Comparison of ENCODE assay signal across 1 cellular context in genomic region chr15:79007066-79007465, GRCh38.
TF ChIP-seq lines count a peak whose summit lies in the region.

No MANE protein-coding gene starts in this region.

TF ChIP-seq in HepG2, 621 proteins besides CTCF, POLR2A, EP300 and RAD21 (continued from another document and continues in another):
- TF ChIP-seq CEBPZ (IDR thresholded peaks at IDR 0.05; ENCODE audit: low read length) (no peak), ZNF350 (CRISPR knock-in tag; IDR thresholded peaks at IDR 0.05; ENCODE audit: borderline replicate concordance, low read depth) (no peak), ZNF274 (CRISPR knock-in tag; IDR thresholded peaks at IDR 0.05) (no peak), ZNF20 (CRISPR knock-in tag; IDR thresholded peaks at IDR 0.05) (no peak), ZNF496 (CRISPR knock-in tag; IDR thresholded peaks at IDR 0.05; ENCODE audit: insufficient replicate concordance) (no peak), NFYC (CRISPR knock-in tag; IDR thresholded peaks at IDR 0.05) (peak; percentile 34; the same call in 1 of the 2 replicates), XBP1 (CRISPR knock-in tag; IDR thresholded peaks at IDR 0.05) (no peak), IRF2 (CRISPR knock-in tag; IDR thresholded peaks at IDR 0.05) (0 out of 2 replicates have a peak, but pooled peaks have one; percentile 24), SMC3 (IDR thresholded peaks at IDR 0.05; ENCODE audit: low read length) (peak; percentile 94), RFX1 (IDR thresholded peaks at IDR 0.05) (no peak), CBFB (CRISPR knock-in tag; IDR thresholded peaks at IDR 0.05) (no peak), NR3C1 (CRISPR knock-in tag; IDR thresholded peaks at IDR 0.05) (no peak), ZNF230 (CRISPR knock-in tag; IDR thresholded peaks at IDR 0.05) (no peak), STAG1 (CRISPR knock-in tag; IDR thresholded peaks at IDR 0.05) (peak; percentile 79), PAWR (CRISPR knock-in tag; IDR thresholded peaks at IDR 0.05; ENCODE audit: borderline replicate concordance) (no peak), KAT2B (IDR thresholded peaks at IDR 0.05; ENCODE audit: borderline replicate concordance, low read depth, low read length) (no peak), GRHL1 (CRISPR knock-in tag; conservative IDR thresholded peaks at IDR 0.05) (no peak), HIVEP1 (CRISPR knock-in tag; IDR thresholded peaks at IDR 0.05) (no peak), IKZF5 (CRISPR knock-in tag; IDR thresholded peaks at IDR 0.05) (peak; percentile 29; the same call in 1 of the 2 replicates), HDAC2 (CRISPR knock-in tag; IDR thresholded peaks at IDR 0.05) (no peak), NR2F1 (CRISPR knock-in tag; IDR thresholded peaks at IDR 0.05) (peak in 1 of 2 experiments; percentile 41; a peak in 1 of 4 replicates), E2F2 (CRISPR knock-in tag; IDR thresholded peaks at IDR 0.05; ENCODE audit: borderline replicate concordance) (no peak), RARA (CRISPR knock-in tag; IDR thresholded peaks at IDR 0.05) (peak; percentile 10; the same call in 1 of the 2 replicates), EHMT2 (IDR thresholded peaks at IDR 0.05; ENCODE audit: borderline replicate concordance, low read depth, low read length) (no peak), ZNF331 (CRISPR knock-in tag; IDR thresholded peaks at IDR 0.05) (peak; percentile 23; the same call in 1 of the 2 replicates), MYC (CRISPR knock-in tag; IDR thresholded peaks at IDR 0.05; ENCODE audit: borderline replicate concordance) (no peak), CEBPB (IDR thresholded peaks at IDR 0.05; ENCODE audit: borderline replicate concordance, low read depth, low read length) (peak; percentile 54; the same call in 1 of the 2 replicates), ZNF598 (CRISPR knock-in tag; IDR thresholded peaks at IDR 0.05; ENCODE audit: borderline replicate concordance) (no peak), ZNF225 (CRISPR knock-in tag; IDR thresholded peaks at IDR 0.05) (no peak), ZNF569 (CRISPR knock-in tag; IDR thresholded peaks at IDR 0.05; ENCODE audit: borderline replicate concordance) (no peak), RXRB (CRISPR knock-in tag; IDR thresholded peaks at IDR 0.05; ENCODE audit: borderline replicate concordance) (peak; percentile 44; the same call in 1 of the 2 replicates), NR2F6 (IDR thresholded peaks at IDR 0.05) (peak; percentile 27; the same call in 1 of the 2 replicates), NR2F6 (CRISPR knock-in tag; IDR thresholded peaks at IDR 0.05) (no peak), ZFP90 (CRISPR knock-in tag; IDR thresholded peaks at IDR 0.05; ENCODE audit: borderline replicate concordance) (no peak), ZNF143 (CRISPR knock-in tag; IDR thresholded peaks at IDR 0.05) (no peak), SIX1 (CRISPR knock-in tag; IDR thresholded peaks at IDR 0.05; ENCODE audit: borderline replicate concordance) (no peak), XRCC5 (optimal IDR thresholded peaks at IDR 0.05; ENCODE audit: low read length) (peak; percentile 45), KLF13 (CRISPR knock-in tag; IDR thresholded peaks at IDR 0.05) (no peak)
- TF ChIP-seq, protein P1, sequence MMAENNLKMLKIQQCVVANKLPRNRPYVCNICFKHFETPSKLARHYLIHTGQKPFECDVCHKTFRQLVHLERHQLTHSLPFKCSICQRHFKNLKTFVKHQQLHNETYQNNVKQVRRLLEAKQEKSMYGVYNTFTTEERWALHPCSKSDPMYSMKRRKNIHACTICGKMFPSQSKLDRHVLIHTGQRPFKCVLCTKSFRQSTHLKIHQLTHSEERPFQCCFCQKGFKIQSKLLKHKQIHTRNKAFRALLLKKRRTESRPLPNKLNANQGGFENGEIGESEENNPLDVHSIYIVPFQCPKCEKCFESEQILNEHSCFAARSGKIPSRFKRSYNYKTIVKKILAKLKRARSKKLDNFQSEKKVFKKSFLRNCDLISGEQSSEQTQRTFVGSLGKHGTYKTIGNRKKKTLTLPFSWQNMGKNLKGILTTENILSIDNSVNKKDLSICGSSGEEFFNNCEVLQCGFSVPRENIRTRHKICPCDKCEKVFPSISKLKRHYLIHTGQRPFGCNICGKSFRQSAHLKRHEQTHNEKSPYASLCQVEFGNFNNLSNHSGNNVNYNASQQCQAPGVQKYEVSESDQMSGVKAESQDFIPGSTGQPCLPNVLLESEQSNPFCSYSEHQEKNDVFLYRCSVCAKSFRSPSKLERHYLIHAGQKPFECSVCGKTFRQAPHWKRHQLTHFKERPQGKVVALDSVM (CRISPR knock-in tag; IDR thresholded peaks at IDR 0.05) = 0 out of 2 replicates have a peak, but pooled peaks have one; percentile 26
- TF ChIP-seq, protein P2, sequence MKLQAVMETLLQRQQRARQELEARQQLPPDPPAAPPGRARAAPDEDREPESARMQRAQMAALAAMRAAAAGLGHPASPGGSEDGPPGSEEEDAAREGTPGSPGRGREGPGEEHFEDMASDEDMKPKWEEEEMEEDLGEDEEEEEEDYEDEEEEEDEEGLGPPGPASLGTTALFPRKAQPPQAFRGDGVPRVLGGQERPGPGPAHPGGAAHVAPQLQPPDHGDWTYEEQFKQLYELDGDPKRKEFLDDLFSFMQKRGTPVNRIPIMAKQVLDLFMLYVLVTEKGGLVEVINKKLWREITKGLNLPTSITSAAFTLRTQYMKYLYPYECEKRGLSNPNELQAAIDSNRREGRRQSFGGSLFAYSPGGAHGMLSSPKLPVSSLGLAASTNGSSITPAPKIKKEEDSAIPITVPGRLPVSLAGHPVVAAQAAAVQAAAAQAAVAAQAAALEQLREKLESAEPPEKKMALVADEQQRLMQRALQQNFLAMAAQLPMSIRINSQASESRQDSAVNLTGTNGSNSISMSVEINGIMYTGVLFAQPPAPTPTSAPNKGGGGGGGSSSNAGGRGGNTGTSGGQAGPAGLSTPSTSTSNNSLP (IDR thresholded peaks at IDR 0.05; ENCODE audit: low read depth, low read length) = peak; percentile 50; the same call in 1 of the 2 replicates
- TF ChIP-seq, protein P3, sequence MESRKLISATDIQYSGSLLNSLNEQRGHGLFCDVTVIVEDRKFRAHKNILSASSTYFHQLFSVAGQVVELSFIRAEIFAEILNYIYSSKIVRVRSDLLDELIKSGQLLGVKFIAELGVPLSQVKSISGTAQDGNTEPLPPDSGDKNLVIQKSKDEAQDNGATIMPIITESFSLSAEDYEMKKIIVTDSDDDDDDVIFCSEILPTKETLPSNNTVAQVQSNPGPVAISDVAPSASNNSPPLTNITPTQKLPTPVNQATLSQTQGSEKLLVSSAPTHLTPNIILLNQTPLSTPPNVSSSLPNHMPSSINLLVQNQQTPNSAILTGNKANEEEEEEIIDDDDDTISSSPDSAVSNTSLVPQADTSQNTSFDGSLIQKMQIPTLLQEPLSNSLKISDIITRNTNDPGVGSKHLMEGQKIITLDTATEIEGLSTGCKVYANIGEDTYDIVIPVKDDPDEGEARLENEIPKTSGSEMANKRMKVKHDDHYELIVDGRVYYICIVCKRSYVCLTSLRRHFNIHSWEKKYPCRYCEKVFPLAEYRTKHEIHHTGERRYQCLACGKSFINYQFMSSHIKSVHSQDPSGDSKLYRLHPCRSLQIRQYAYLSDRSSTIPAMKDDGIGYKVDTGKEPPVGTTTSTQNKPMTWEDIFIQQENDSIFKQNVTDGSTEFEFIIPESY (CRISPR knock-in tag; IDR thresholded peaks at IDR 0.05) = peak; percentile 100
- TF ChIP-seq, protein P4, sequence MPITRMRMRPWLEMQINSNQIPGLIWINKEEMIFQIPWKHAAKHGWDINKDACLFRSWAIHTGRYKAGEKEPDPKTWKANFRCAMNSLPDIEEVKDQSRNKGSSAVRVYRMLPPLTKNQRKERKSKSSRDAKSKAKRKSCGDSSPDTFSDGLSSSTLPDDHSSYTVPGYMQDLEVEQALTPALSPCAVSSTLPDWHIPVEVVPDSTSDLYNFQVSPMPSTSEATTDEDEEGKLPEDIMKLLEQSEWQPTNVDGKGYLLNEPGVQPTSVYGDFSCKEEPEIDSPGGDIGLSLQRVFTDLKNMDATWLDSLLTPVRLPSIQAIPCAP (CRISPR knock-in tag; IDR thresholded peaks at IDR 0.05; ENCODE audit: low read depth) = no peak
- TF ChIP-seq, protein P5, sequence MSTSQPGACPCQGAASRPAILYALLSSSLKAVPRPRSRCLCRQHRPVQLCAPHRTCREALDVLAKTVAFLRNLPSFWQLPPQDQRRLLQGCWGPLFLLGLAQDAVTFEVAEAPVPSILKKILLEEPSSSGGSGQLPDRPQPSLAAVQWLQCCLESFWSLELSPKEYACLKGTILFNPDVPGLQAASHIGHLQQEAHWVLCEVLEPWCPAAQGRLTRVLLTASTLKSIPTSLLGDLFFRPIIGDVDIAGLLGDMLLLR (CRISPR knock-in tag; IDR thresholded peaks at IDR 0.05) = no peak
- TF ChIP-seq, protein P6, sequence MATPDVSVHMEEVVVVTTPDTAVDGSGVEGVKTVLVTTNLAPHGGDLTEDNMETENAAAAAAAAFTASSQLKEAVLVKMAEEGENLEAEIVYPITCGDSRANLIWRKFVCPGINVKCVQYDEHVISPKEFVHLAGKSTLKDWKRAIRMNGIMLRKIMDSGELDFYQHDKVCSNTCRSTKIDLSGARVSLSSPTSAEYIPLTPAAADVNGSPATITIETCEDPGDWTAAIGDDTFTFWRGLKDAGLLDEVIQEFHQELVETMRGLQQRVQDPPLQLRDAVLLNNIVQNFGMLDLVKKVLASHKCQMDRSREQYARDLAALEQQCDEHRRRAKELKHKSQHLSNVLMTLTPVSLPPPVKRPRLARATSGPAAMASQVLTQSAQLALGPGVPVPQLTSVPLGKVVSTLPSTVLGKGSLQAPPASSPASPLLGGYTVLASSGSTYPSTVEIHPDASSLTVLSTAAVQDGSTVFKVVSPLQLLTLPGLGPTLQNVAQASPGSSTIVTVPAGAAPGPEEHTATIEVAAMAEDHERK (CRISPR knock-in tag; IDR thresholded peaks at IDR 0.05; ENCODE audit: low read depth) = no peak
- TF ChIP-seq, protein P7, sequence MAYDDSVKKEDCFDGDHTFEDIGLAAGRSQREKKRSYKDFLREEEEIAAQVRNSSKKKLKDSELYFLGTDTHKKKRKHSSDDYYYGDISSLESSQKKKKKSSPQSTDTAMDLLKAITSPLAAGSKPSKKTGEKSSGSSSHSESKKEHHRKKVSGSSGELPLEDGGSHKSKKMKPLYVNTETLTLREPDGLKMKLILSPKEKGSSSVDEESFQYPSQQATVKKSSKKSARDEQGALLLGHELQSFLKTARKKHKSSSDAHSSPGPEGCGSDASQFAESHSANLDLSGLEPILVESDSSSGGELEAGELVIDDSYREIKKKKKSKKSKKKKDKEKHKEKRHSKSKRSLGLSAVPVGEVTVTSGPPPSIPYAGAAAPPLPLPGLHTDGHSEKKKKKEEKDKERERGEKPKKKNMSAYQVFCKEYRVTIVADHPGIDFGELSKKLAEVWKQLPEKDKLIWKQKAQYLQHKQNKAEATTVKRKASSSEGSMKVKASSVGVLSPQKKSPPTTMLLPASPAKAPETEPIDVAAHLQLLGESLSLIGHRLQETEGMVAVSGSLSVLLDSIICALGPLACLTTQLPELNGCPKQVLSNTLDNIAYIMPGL (CRISPR knock-in tag; IDR thresholded peaks at IDR 0.05; ENCODE audit: borderline replicate concordance in 1 of 2, low read depth in 1 of 2) = 0 out of 4 replicates have a peak, but pooled peaks of 1 of the 2 experiments have one; percentile 40
- TF ChIP-seq, protein P8, sequence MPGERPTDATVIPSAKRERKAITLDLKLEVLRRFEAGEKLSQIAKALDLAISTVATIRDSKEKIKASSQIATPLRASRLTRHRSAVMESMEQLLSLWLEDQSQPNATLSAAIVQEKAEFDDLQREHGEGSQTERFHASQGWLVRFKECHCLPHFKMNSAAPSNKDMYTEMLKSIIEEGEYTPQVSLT (CRISPR knock-in tag; IDR thresholded peaks at IDR 0.05; ENCODE audit: borderline replicate concordance, low read depth) = no peak
